ENCODE assay signal across 16 cellular contexts in genomic region chr19:2063824-2064223, GRCh38. TPM values are rescaled to one million over a fixed set of nuclear protein-coding genes. Genes with fewer than 3 reads are reported as not detected.
A peak's percentile ranks its signal among the peaks of the same experiment; 100 is the strongest.
DNase-seq lines count a peak whose midpoint lies in the region; ATAC-seq and TF ChIP-seq lines count a peak whose summit lies in the region.
"Had no signal": no experiment of that assay in that cellular context is flagged by ENCODE, and none has a peak within 500 bp of the region (broad histone marks: within the 10 kb centered on the region; RNA-seq: fewer than 3 reads in every experiment).

No MANE protein-coding gene starts in this region.

- BruUV-seq in Caco-2 (replicated peaks; lab: Mats Ljungman, UMichigan), result no TSS peak

- H3K36me3 Mint-ChIP-seq in activated CD4-positive, alpha-beta memory T cell treated with anti-CD3 and anti-CD28 coated beads, Interleukin-2, amount 10 ng/mL, durations not matched to agents 7 days and 5 days (ENCODE audit: low read depth), result peaks cover 4% of the 10 kb centered on the region
- H3K36me3 Mint-ChIP-seq in activated CD4-positive, alpha-beta memory T cell treated with anti-CD3 and anti-CD28 coated beads for 36 hours, result peaks cover 2% of the 10 kb centered on the region
- H3K36me3 Mint-ChIP-seq in IgD-negative memory B cell (peaks cover 1% of the 10 kb centered on the region), mesothelial cell of epicardium (no peaks in the 10 kb centered on the region), Caco-2 (ENCODE audit: insufficient read depth, unreplicated experiment) (peaks cover 18% of the 10 kb centered on the region)
- H3K36me3 Mint-ChIP-seq in stimulated activated memory B cell treated with anti-CD40 and anti-IgM and Interleukin-4, amounts not matched to agents 10 μg/mL and 1 μg/mL and 100 μg/mL, for 72 hours, result no peaks in the 10 kb centered on the region

- no peak overlapping the region for H3K4me3 ChIP-seq in Caco-2 (ENCODE audit: low read depth, low read length)
- H3K4me3 ChIP-seq: A549, lung had no signal

- DNase-seq in activated CD4-positive, alpha-beta memory T cell treated with anti-CD3 and anti-CD28 coated beads, Interleukin-2, amount 10 ng/mL, durations not matched to agents 7 days and 5 days, result no peak
- no peak for DNase-seq in activated CD4-positive, alpha-beta memory T cell treated with anti-CD3 and anti-CD28 coated beads for 36 hours
- DNase-seq in mesothelial cell of epicardium (ENCODE audit: low spot score in 2 of 2, unreplicated experiment in 2 of 2), result no peak
- DNase-seq in Caco-2, result no peak
- no peak for DNase-seq in stimulated activated CD4-positive, alpha-beta T cell treated with anti-CD3 and anti-CD28 coated beads, Interleukin-4, amount 100 ng/mL, for 24 hours
- DNase-seq: CD8-positive, alpha-beta memory T cell; NCI-H1930; NCI-H510A had no signal

- no peaks in the 10 kb centered on the region for H3K27me3 ChIP-seq in Caco-2 (replicated peaks; ENCODE audit: control insufficient read depth, insufficient read depth, low read length)

- TF ChIP-seq CTCF in mesothelial cell of epicardium (IDR thresholded peaks at IDR 0.05; ENCODE audit: unreplicated experiment), result no peak
- no peak for TF ChIP-seq CTCF in Caco-2 (IDR thresholded peaks at IDR 0.05; ENCODE audit: insufficient read depth in 1 of 2, low read depth in 1 of 2, low read length in 1 of 2, severe bottlenecking in 1 of 2, unreplicated experiment in 1 of 2)

- CTCF ChIA-PET in activated CD4-positive, alpha-beta memory T cell treated with anti-CD3 and anti-CD28 coated beads, Interleukin-2, amount 10 ng/mL, durations not matched to agents 7 days and 5 days (lab: Charles Lee), result interaction anchor here (0.7 to 1.6 kb wide), 2 partner anchors 12 to 165 kb away, joined by 3 to 5 read pairs; no protein-coding TSS in a partner anchor
- CTCF ChIA-PET in activated CD4-positive, alpha-beta memory T cell treated with anti-CD3 and anti-CD28 coated beads for 36 hours (lab: Charles Lee), result no interaction called here
- CTCF ChIA-PET in Caco-2 (lab: Charles Lee), result no interaction called here

- POLR2A ChIA-PET in activated CD4-positive, alpha-beta memory T cell treated with anti-CD3 and anti-CD28 coated beads, Interleukin-2, amount 10 ng/mL, durations not matched to agents 7 days and 5 days (lab: Charles Lee), result interaction anchor here (1.3 to 4.2 kb wide), 2 partner anchors 12 to 19 kb away, joined by 9 to 35 read pairs; partner anchors contain the start of gene MKNK2
- POLR2A ChIA-PET in activated CD4-positive, alpha-beta memory T cell treated with anti-CD3 and anti-CD28 coated beads for 36 hours (lab: Charles Lee), result no interaction called here
- POLR2A ChIA-PET in Caco-2 (lab: Charles Lee), result no interaction called here

- no peaks in the 10 kb centered on the region for H3K9me3 Mint-ChIP-seq in activated CD4-positive, alpha-beta memory T cell treated with anti-CD3 and anti-CD28 coated beads, Interleukin-2, amount 10 ng/mL, durations not matched to agents 7 days and 5 days
- H3K9me3 Mint-ChIP-seq in activated CD4-positive, alpha-beta memory T cell treated with anti-CD3 and anti-CD28 coated beads for 36 hours, result no peaks in the 10 kb centered on the region
- H3K9me3 Mint-ChIP-seq in IgD-negative memory B cell, result no peaks in the 10 kb centered on the region
- H3K9me3 Mint-ChIP-seq in mesothelial cell of epicardium, result no peaks in the 10 kb centered on the region
- no peaks in the 10 kb centered on the region for H3K9me3 Mint-ChIP-seq in stimulated activated memory B cell treated with anti-CD40 and anti-IgM and Interleukin-4, amounts not matched to agents 10 μg/mL and 1 μg/mL and 100 μg/mL, for 72 hours
- no peaks in the 10 kb centered on the region for H3K9me3 Mint-ChIP-seq in Caco-2 (ENCODE audit: unreplicated experiment)
- H3K9me3 Mint-ChIP-seq: CD8-positive, alpha-beta memory T cell; dendritic cell treated with granulocyte-macrophage colony-stimulating factor and Interleukin-4, amounts not matched to agents 40 ng/mL and 50 ng/mL, for 4 days had no signal

- no peak for ATAC-seq in stimulated activated memory B cell treated with anti-CD40 and anti-IgM and Interleukin-4, amounts not matched to agents 10 μg/mL and 1 μg/mL and 100 μg/mL, for 72 hours
- no peak for ATAC-seq in HG03135 (IDR thresholded peaks at IDR 0.05; ENCODE audit: unreplicated experiment)
- ATAC-seq: A549, sciatic nerve had no signal

- no peaks in the 10 kb centered on the region for H3K36me3 ChIP-seq in Caco-2 (ENCODE audit: control insufficient read depth, insufficient read depth, low read length)

- H3K27me3 Mint-ChIP-seq in activated CD4-positive, alpha-beta memory T cell treated with anti-CD3 and anti-CD28 coated beads, Interleukin-2, amount 10 ng/mL, durations not matched to agents 7 days and 5 days, result no peaks in the 10 kb centered on the region
- no peaks in the 10 kb centered on the region for H3K27me3 Mint-ChIP-seq in activated CD4-positive, alpha-beta memory T cell treated with anti-CD3 and anti-CD28 coated beads for 36 hours
- H3K27me3 Mint-ChIP-seq in IgD-negative memory B cell (no peaks in the 10 kb centered on the region), mesothelial cell of epicardium (ENCODE audit: low read depth) (no peaks in the 10 kb centered on the region), Caco-2 (ENCODE audit: insufficient read depth, unreplicated experiment) (no peaks in the 10 kb centered on the region)
- no peaks in the 10 kb centered on the region for H3K27me3 Mint-ChIP-seq in stimulated activated memory B cell treated with anti-CD40 and anti-IgM and Interleukin-4, amounts not matched to agents 10 μg/mL and 1 μg/mL and 100 μg/mL, for 72 hours
- H3K27me3 Mint-ChIP-seq: CD8-positive, alpha-beta memory T cell; dendritic cell treated with granulocyte-macrophage colony-stimulating factor and Interleukin-4, amounts not matched to agents 40 ng/mL and 50 ng/mL, for 4 days had no signal

- no peak overlapping the region for H3K27ac Mint-ChIP-seq in activated CD4-positive, alpha-beta memory T cell treated with anti-CD3 and anti-CD28 coated beads, Interleukin-2, amount 10 ng/mL, durations not matched to agents 7 days and 5 days
- H3K27ac Mint-ChIP-seq in activated CD4-positive, alpha-beta memory T cell treated with anti-CD3 and anti-CD28 coated beads for 36 hours, result no peak overlapping the region
- H3K27ac Mint-ChIP-seq in IgD-negative memory B cell, result peak overlapping the region; percentile 84 to 96 (median 86)
- H3K27ac Mint-ChIP-seq in mesothelial cell of epicardium, result peak overlapping the region; percentile 43
- peak overlapping the region; percentile 24 for H3K27ac Mint-ChIP-seq in stimulated activated memory B cell treated with anti-CD40 and anti-IgM and Interleukin-4, amounts not matched to agents 10 μg/mL and 1 μg/mL and 100 μg/mL, for 72 hours
- no peak overlapping the region for H3K27ac Mint-ChIP-seq in Caco-2 (ENCODE audit: unreplicated experiment)

- peak overlapping the region; percentile 32 for H3K4me3 Mint-ChIP-seq in activated CD4-positive, alpha-beta memory T cell treated with anti-CD3 and anti-CD28 coated beads, Interleukin-2, amount 10 ng/mL, durations not matched to agents 7 days and 5 days
- no peak overlapping the region for H3K4me3 Mint-ChIP-seq in activated CD4-positive, alpha-beta memory T cell treated with anti-CD3 and anti-CD28 coated beads for 36 hours
- H3K4me3 Mint-ChIP-seq in IgD-negative memory B cell, result peak overlapping the region; percentile 44 to 87 (median 80)
- no peak overlapping the region for H3K4me3 Mint-ChIP-seq in mesothelial cell of epicardium
- peak overlapping the region; percentile 64 for H3K4me3 Mint-ChIP-seq in stimulated activated memory B cell treated with anti-CD40 and anti-IgM and Interleukin-4, amounts not matched to agents 10 μg/mL and 1 μg/mL and 100 μg/mL, for 72 hours
- no peak overlapping the region for H3K4me3 Mint-ChIP-seq in Caco-2 (ENCODE audit: unreplicated experiment)
- H3K4me3 Mint-ChIP-seq: dendritic cell treated with granulocyte-macrophage colony-stimulating factor and Interleukin-4, amounts not matched to agents 40 ng/mL and 50 ng/mL, for 4 days had no signal

- peaks cover 24% of the 10 kb centered on the region for H3K4me1 Mint-ChIP-seq in activated CD4-positive, alpha-beta memory T cell treated with anti-CD3 and anti-CD28 coated beads, Interleukin-2, amount 10 ng/mL, durations not matched to agents 7 days and 5 days
- H3K4me1 Mint-ChIP-seq in activated CD4-positive, alpha-beta memory T cell treated with anti-CD3 and anti-CD28 coated beads for 36 hours (ENCODE audit: low read depth), result peaks cover 20% of the 10 kb centered on the region
- H3K4me1 Mint-ChIP-seq in IgD-negative memory B cell, result peaks cover 16 to 31% (median 23%) of the 10 kb centered on the region in 3 donors
- H3K4me1 Mint-ChIP-seq in mesothelial cell of epicardium, result peaks cover 29% of the 10 kb centered on the region
- H3K4me1 Mint-ChIP-seq in stimulated activated memory B cell treated with anti-CD40 and anti-IgM and Interleukin-4, amounts not matched to agents 10 μg/mL and 1 μg/mL and 100 μg/mL, for 72 hours, result peaks cover 57% of the 10 kb centered on the region
- H3K4me1 Mint-ChIP-seq in Caco-2 (ENCODE audit: low read depth, unreplicated experiment), result no peaks in the 10 kb centered on the region

- intact Hi-C loops in activated CD4-positive, alpha-beta memory T cell treated with anti-CD3 and anti-CD28 coated beads for 36 hours (cut with micrococcal nuclease), result no loop called here
- intact Hi-C loops in Caco-2 (cut with micrococcal nuclease; ENCODE audit: unreplicated experiment), result loop anchor here (5.0 kb wide), 1 partner anchor 33 kb away; the partner anchor contains the start of genes IZUMO4 and MOB3A

- no peaks in the 10 kb centered on the region for H3K9me3 ChIP-seq in Caco-2
- H3K9me3 ChIP-seq: A549 had no signal

- peaks cover 24% of the 10 kb centered on the region for H3K4me1 ChIP-seq in Caco-2

RNA-seq across cellular contexts. Expression of gene MKNK2, which starts 12.8 kb away (rescaled TPM):
- 100 to 1,000 TPM; 239 to 253 TPM for total RNA-seq in activated CD4-positive, alpha-beta memory T cell treated with anti-CD3 and anti-CD28 coated beads, Interleukin-2, amount 10 ng/mL, durations not matched to agents 7 days and 5 days
- total RNA-seq in activated CD4-positive, alpha-beta memory T cell treated with anti-CD3 and anti-CD28 coated beads for 36 hours, result 100 to 1,000 TPM; 143 to 157 TPM
- 83.9 TPM for polyA plus RNA-seq in IgD-negative memory B cell
- 92.6 to 97.1 TPM (median 95.9 TPM) in 3 replicates for total RNA-seq in mesothelial cell of epicardium
- 136 and 162 TPM in 2 replicates for total RNA-seq in Caco-2 (2022)

RNA-seq across cellular contexts. Expression of gene MOB3A, which starts 32.3 kb away (rescaled TPM):
- total RNA-seq in activated CD4-positive, alpha-beta memory T cell treated with anti-CD3 and anti-CD28 coated beads, Interleukin-2, amount 10 ng/mL, durations not matched to agents 7 days and 5 days, result 100 to 1,000 TPM; 242 to 251 TPM
- 100 to 1,000 TPM; 117 to 122 TPM for total RNA-seq in activated CD4-positive, alpha-beta memory T cell treated with anti-CD3 and anti-CD28 coated beads for 36 hours
- polyA plus RNA-seq in IgD-negative memory B cell, result 136 TPM
- total RNA-seq in mesothelial cell of epicardium (33.0 to 34.7 TPM (median 34.1 TPM) in 3 replicates), Caco-2 (2022) (10.8 and 11.7 TPM in 2 replicates)

RNA-seq across cellular contexts. Expression of gene IZUMO4, which starts 32.9 kb away (rescaled TPM):
- 10 to 100 TPM; 10.3 to 10.5 TPM for total RNA-seq in activated CD4-positive, alpha-beta memory T cell treated with anti-CD3 and anti-CD28 coated beads, Interleukin-2, amount 10 ng/mL, durations not matched to agents 7 days and 5 days
- total RNA-seq in activated CD4-positive, alpha-beta memory T cell treated with anti-CD3 and anti-CD28 coated beads for 36 hours, result 10 to 100 TPM; 14.2 to 16.4 TPM
- polyA plus RNA-seq in IgD-negative memory B cell, result 0.83 TPM
- total RNA-seq in mesothelial cell of epicardium, result 11.0 to 14.4 TPM (median 13.8 TPM) in 3 replicates
- 1.1 and 1.6 TPM in 2 replicates for total RNA-seq in Caco-2 (2022)
- total RNA-seq: Daoy had no signal

RNA-seq across cellular contexts. Expression of gene BTBD2, which starts 48.3 kb away (rescaled TPM):
- total RNA-seq in activated CD4-positive, alpha-beta memory T cell treated with anti-CD3 and anti-CD28 coated beads, Interleukin-2, amount 10 ng/mL, durations not matched to agents 7 days and 5 days, result 10 to 100 TPM; 55.4 to 57.1 TPM
- 10 to 100 TPM; 37.3 to 42.9 TPM for total RNA-seq in activated CD4-positive, alpha-beta memory T cell treated with anti-CD3 and anti-CD28 coated beads for 36 hours
- polyA plus RNA-seq in IgD-negative memory B cell, result 8.2 TPM
- total RNA-seq in mesothelial cell of epicardium, result 112 to 118 TPM (median 114 TPM) in 3 replicates
- total RNA-seq in Caco-2 (2022), result 47.0 and 52.2 TPM in 2 replicates

Comparison
In these comparisons a context has a peak if more than half of its experiments do, and no peak if none do; other contexts are left out.
1. H3K4me3 Mint-ChIP-seq: peak in activated CD4-positive, alpha-beta memory T cell treated with anti-CD3 and anti-CD28 coated beads, Interleukin-2, amount 10 ng/mL, durations not matched to agents 7 days and 5 days (single experiment), IgD-negative memory B cell (4 of 4) and stimulated activated memory B cell treated with anti-CD40 and anti-IgM and Interleukin-4, amounts not matched to agents 10 μg/mL and 1 μg/mL and 100 μg/mL, for 72 hours (single experiment); none in activated CD4-positive, alpha-beta memory T cell treated with anti-CD3 and anti-CD28 coated beads for 36 hours (single experiment), mesothelial cell of epicardium (single experiment) and Caco-2 (single experiment).
2. H3K27ac Mint-ChIP-seq: peak in IgD-negative memory B cell (3 of 3), mesothelial cell of epicardium (single experiment) and stimulated activated memory B cell treated with anti-CD40 and anti-IgM and Interleukin-4, amounts not matched to agents 10 μg/mL and 1 μg/mL and 100 μg/mL, for 72 hours (single experiment); none in activated CD4-positive, alpha-beta memory T cell treated with anti-CD3 and anti-CD28 coated beads, Interleukin-2, amount 10 ng/mL, durations not matched to agents 7 days and 5 days (single experiment), activated CD4-positive, alpha-beta memory T cell treated with anti-CD3 and anti-CD28 coated beads for 36 hours (single experiment) and Caco-2 (single experiment).